In the genomic region with DNA sequence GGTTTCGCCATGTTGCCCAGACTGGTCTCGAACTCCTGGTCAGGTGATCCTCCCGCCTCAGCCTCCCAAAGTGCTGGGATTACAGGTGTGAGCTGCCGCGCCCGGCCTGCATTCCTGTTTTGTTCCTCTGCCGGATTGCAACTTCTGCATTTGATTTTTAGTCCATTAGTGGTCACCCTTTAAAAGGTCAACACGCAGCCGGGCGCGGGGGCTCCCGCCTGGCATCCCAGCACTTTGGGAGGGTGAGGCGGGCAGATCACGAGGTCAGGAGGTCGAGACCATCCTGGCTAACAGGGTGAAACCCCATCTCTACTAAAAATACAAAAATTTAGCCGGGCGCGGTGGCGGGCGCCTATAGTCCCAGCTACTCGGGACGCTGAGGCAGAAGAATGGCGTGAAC, we compare ENCODE assay signal across 12 cellular contexts. TPM values are rescaled to one million over a fixed set of nuclear protein-coding genes. Genes with fewer than 3 reads are reported as not detected.
"Had no signal": no experiment of that assay in that cellular context is flagged by ENCODE, and none has a peak within 500 bp of the region (broad histone marks: within the 10 kb centered on the region; RNA-seq: fewer than 3 reads in every experiment).

No MANE protein-coding gene starts in this region.

RNA-seq across cellular contexts. Expression of a gene that starts 50.7 kb away (rescaled TPM):
- total RNA-seq: activated naive CD4-positive, alpha-beta T cell treated with anti-CD3 and anti-CD28 coated beads for 36 hours; activated naive CD4-positive, alpha-beta T cell treated with anti-CD3 and anti-CD28 coated beads, Interleukin-2, amount 50 U/mL, for 72 hours; activated naive CD8-positive, alpha-beta T cell treated with anti-CD3 and anti-CD28 coated beads for 36 hours; activated naive CD8-positive, alpha-beta T cell treated with anti-CD3 and anti-CD28 coated beads, Interleukin-2, amount 10 ng/mL, durations not matched to agents 7 days and 5 days; activated T-cell treated with anti-CD3 and anti-CD28 coated beads, Interleukin-2, amount 50 U/mL, for 4 hours; activated T-cell treated with anti-CD3 and anti-CD28 coated beads, Interleukin-2, amount 50 U/mL, for 72 hours; activated T-helper 1 cell treated with anti-CD3 and anti-CD28 coated beads, Interleukin-12 subunit alpha, Interleukin-12 subunit beta, Interleukin-2, Interleukin-4 antibody, amounts not matched to agents 30 ng/mL and 10 ng/mL and 1 ng/mL, durations not matched to agents 14 hours and 24 hours and 36 hours; activated T-helper 17 cell treated with anti-CD3 and anti-CD28 coated beads, Interleukin-2, amount 50 U/mL, for 72 hours; activated T-helper 2 cell treated with anti-CD3 and anti-CD28 coated beads, Interferon-gamma antibody, Interleukin-2, Interleukin-4, amounts not matched to agents 10 μg/mL and 5 μg/mL and 100 μg/mL, durations not matched to agents 14 hours and 24 hours and 36 hours; astrocyte; body of pancreas; cardiac muscle cell had no signal
